ENCODE assay signal across 9 cellular contexts in the genomic region with DNA sequence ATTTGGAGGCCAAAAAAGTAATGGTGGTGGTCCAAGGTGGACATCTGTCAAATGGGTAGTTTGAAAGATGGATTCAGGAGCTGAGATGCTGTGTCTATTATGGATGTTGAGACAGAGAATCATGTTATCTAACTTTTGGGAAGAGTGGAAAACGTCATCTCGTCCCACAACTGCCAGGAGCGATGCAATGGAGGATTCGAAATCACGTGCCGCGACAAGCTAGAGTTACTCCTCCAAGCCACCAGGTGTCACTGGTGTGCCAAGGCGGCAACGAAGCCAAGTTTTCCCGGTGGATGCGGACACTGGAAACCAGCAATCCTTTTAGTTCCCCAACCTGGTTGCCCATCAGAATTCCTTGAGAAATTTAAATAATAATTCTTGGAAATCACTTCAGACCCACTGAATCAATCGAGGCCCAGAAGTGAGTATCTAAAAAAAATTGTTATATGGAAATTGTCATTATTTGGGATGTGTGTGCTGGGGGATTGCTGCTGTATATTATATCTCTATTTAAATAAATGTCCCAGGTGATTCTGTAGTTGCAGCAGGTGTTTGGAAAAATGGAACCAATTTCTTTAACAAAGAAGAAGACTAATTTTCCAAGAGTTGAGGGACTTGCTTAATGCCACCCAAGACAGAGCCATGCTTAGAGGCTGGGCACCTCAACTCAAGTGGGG.
DNase-seq lines count a peak whose midpoint lies in the region; ATAC-seq and TF ChIP-seq lines count a peak whose summit lies in the region.
"Had no signal": no experiment of that assay in that cellular context is flagged by ENCODE, and none has a peak within 500 bp of the region (broad histone marks: within the 10 kb centered on the region; RNA-seq: fewer than 3 reads in every experiment).

No MANE protein-coding gene starts in this region.

- intact Hi-C loops in mammary epithelial cell (cut with micrococcal nuclease) = loop anchor here (2.0 kb wide), 1 partner anchor 55 kb away; no protein-coding TSS in a partner anchor

- no peak for ATAC-seq in GM21786 (IDR thresholded peaks at IDR 0.05; ENCODE audit: unreplicated experiment)
- no peak for ATAC-seq in HG02885 (IDR thresholded peaks at IDR 0.05; ENCODE audit: poor library complexity, unreplicated experiment)
- ATAC-seq in HG03095 (IDR thresholded peaks at IDR 0.05; ENCODE audit: unreplicated experiment) = no peak
- ATAC-seq in GM18873 (IDR thresholded peaks at IDR 0.05; ENCODE audit: low FRiP score, unreplicated experiment) = no peak

- H3K4me3 ChIP-seq in HL-60 (replicated peaks; ENCODE audit: insufficient read depth, low read length) (no peak overlapping the region), mammary epithelial cell (replicated peaks in 1 of 3; ENCODE audit: insufficient read depth in 1 of 3, low read depth in 2 of 3, low read length in 3 of 3) (no peak overlapping the region), mesendoderm (ENCODE audit: low read length) (no peak overlapping the region)
- H3K4me3 ChIP-seq: cardiac muscle cell had no signal

- H4K20me1 ChIP-seq in mammary epithelial cell (ENCODE audit: insufficient read depth, low read length) = no peaks in the 10 kb centered on the region

- no peak overlapping the region for H2BK15ac ChIP-seq in mesendoderm (replicated peaks; ENCODE audit: low read depth)

- no peak overlapping the region for H2AK5ac ChIP-seq in mesendoderm (ENCODE audit: low read length)

- no peak overlapping the region for H3K56ac ChIP-seq in mesendoderm (ENCODE audit: low read length)

- in situ Hi-C loops in mammary epithelial cell (cut with MboI; ENCODE audit: low sequenced_read_pairs in 2 of 2) = no loop called here

- WGBS in mammary epithelial cell (ENCODE audit: low coverage, missing lambda C conversion rate) = 77% methylated on average over 12 of the region's 12 CpGs
- no CpG with 5 or more reads among the region's 12 CpGs for WGBS in mesendoderm (ENCODE audit: extremely low coverage, insufficient coverage, low lambda C conversion rate)

- H3K9ac ChIP-seq in mammary epithelial cell (ENCODE audit: insufficient read depth, low read length) (no peak overlapping the region), mesendoderm (ENCODE audit: low read length) (no peak overlapping the region)

- no peaks in the 10 kb centered on the region for H3K79me1 ChIP-seq in mesendoderm (ENCODE audit: low read length)

- no peak overlapping the region for H2BK5ac ChIP-seq in mesendoderm (ENCODE audit: low read length)

- dilution Hi-C loops in mammary epithelial cell (cut with HindIII; ENCODE audit: low sequenced_read_pairs) = no loop called here

- H3K36me3 ChIP-seq in mammary epithelial cell (ENCODE audit: insufficient read depth, low read length) (no peaks in the 10 kb centered on the region), mesendoderm (ENCODE audit: control insufficient read depth, insufficient read depth, low read length) (no peaks in the 10 kb centered on the region)
- H3K36me3 ChIP-seq: cardiac muscle cell had no signal

- no peak overlapping the region for H4K8ac ChIP-seq in mesendoderm (ENCODE audit: low read depth, low read length)

- no peak overlapping the region for H3K18ac ChIP-seq in mesendoderm (ENCODE audit: low read length)

- H3K4me1 ChIP-seq in mammary epithelial cell (ENCODE audit: insufficient read depth, low read length) (no peaks in the 10 kb centered on the region), mesendoderm (ENCODE audit: control insufficient read depth, low read depth, low read length) (no peaks in the 10 kb centered on the region)

- H3K4me2 ChIP-seq in mammary epithelial cell (ENCODE audit: insufficient read depth, low read depth, low read length) (no peak overlapping the region), mesendoderm (ENCODE audit: low read length) (no peak overlapping the region)

- no peak overlapping the region for H2BK120ac ChIP-seq in mesendoderm (ENCODE audit: low read depth, low read length)

- no peak overlapping the region for H3K23ac ChIP-seq in mesendoderm (ENCODE audit: low read length)

- peaks cover 12% of the 10 kb centered on the region for H3K9me3 ChIP-seq in mammary epithelial cell (replicated peaks; ENCODE audit: insufficient read depth, low read length)

- TF ChIP-seq CTCF in HL-60 (IDR thresholded peaks at IDR 0.05; ENCODE audit: insufficient read depth, low read length) (peak; percentile 32), mammary epithelial cell (conservative IDR thresholded peaks at IDR 0.05 in 1 of 2, IDR thresholded peaks at IDR 0.05 in 1 of 2; ENCODE audit: extremely low read depth in 1 of 2, insufficient read depth in 1 of 2, low read depth in 1 of 2, low read length in 2 of 2) (peak; percentile 17 to 27)

- no TSS peak for BruUV-seq in mammary epithelial cell (replicated peaks; lab: Mats Ljungman, UMichigan)

- CTCF ChIA-PET in mammary epithelial cell (lab: Charles Lee; ENCODE audit: low non-redundant PET) = no interaction called here

- H3K4ac ChIP-seq in mesendoderm (ENCODE audit: low read depth, low read length) = no peak overlapping the region

- no peak overlapping the region for H4K5ac ChIP-seq in mesendoderm (ENCODE audit: low read length)

- H3K79me2 ChIP-seq in mammary epithelial cell (ENCODE audit: insufficient read depth, low read length) = no peaks in the 10 kb centered on the region
- H3K79me2 ChIP-seq in mesendoderm (ENCODE audit: control insufficient read depth, insufficient read depth, low read length) = no peaks in the 10 kb centered on the region

- H3K27me3 ChIP-seq in HL-60 (ENCODE audit: insufficient read depth, poor library complexity, severe bottlenecking) (no peaks in the 10 kb centered on the region), mammary epithelial cell (ENCODE audit: insufficient read depth, low read length) (no peaks in the 10 kb centered on the region), mesendoderm (ENCODE audit: insufficient read depth, low read length, poor library complexity) (peaks cover 2% of the 10 kb centered on the region)

- DNase-seq in COR-L47 (lab: John Stamatoyannopoulos, UW) = peak; percentile 24
- DNase-seq in HL-60 (ENCODE audit: low read depth in 1 of 2, low spot score in 1 of 2) = no peak
- no peak for DNase-seq in mammary epithelial cell
- DNase-seq in mesendoderm = peak; percentile 70

- H3K27ac ChIP-seq in HL-60 (replicated peaks) = no peak overlapping the region
- H3K27ac ChIP-seq in mammary epithelial cell (ENCODE audit: insufficient read depth, low read depth, low read length) = no peak overlapping the region
- no peak overlapping the region for H3K27ac ChIP-seq in mesendoderm (ENCODE audit: low read depth, low read length)
- H3K27ac ChIP-seq: cardiac muscle cell had no signal

- H2AFZ ChIP-seq in mammary epithelial cell (ENCODE audit: low read depth, low read length) = no peak overlapping the region

Comparison
In these comparisons a context has a peak if more than half of its experiments do, and no peak if none do; other contexts are left out.
1. DNase-seq: peak in COR-L47 (single experiment) and mesendoderm (single experiment); none in HL-60 (0 of 2) and mammary epithelial cell (single experiment).